20 cellular contexts compared by ENCODE assay signal in genomic region chr2:175805442-175806114, GRCh38.
DNase-seq lines count a peak whose midpoint lies in the region; ATAC-seq, FAIRE-seq and TF ChIP-seq lines count a peak whose summit lies in the region.
"Had no signal": no experiment of that assay in that cellular context is flagged by ENCODE, and none has a peak within 500 bp of the region (broad histone marks: within the 10 kb centered on the region; RNA-seq: fewer than 3 reads in every experiment).

No MANE protein-coding gene starts in this region.

- no peak for TF ChIP-seq POLR2A in HepG2 (IDR thresholded peaks at IDR 0.05; ENCODE audit: insufficient read depth in 1 of 2, low read depth in 2 of 2, low read length in 2 of 2)
- no peak for TF ChIP-seq POLR2A in right lobe of liver (IDR thresholded peaks at IDR 0.05)
- no peak for TF ChIP-seq POLR2A in NB4 (IDR thresholded peaks at IDR 0.05; ENCODE audit: extremely low read depth, insufficient read length)

- no peak for ATAC-seq in HepG2
- no peak for ATAC-seq in right lobe of liver
- ATAC-seq in left lobe of liver = no peak

- DNase-seq in HepG2 (ENCODE audit: low spot score) = no peak
- DNase-seq in right lobe of liver = no peak
- DNase-seq in NB4 (ENCODE audit: low read depth) = peak; percentile 72
- DNase-seq in fibroblast of the aortic adventitia (ENCODE audit: low read depth) = peak; percentile 18
- no peak for DNase-seq in left lobe of liver (ENCODE audit: low spot score)
- no peak for DNase-seq in activated CD4-positive, alpha-beta memory T cell treated with anti-CD3 and anti-CD28 coated beads, Interleukin-2, amount 10 ng/mL, durations not matched to agents 7 days and 5 days
- no peak for DNase-seq in GM20000 (ENCODE audit: low spot score)
- no peak for DNase-seq in MG63
- DNase-seq: activated CD4-positive, alpha-beta T cell treated with anti-CD3 and anti-CD28 coated beads for 48 hours; activated naive CD4-positive, alpha-beta T cell treated with anti-CD3 and anti-CD28 coated beads, Interleukin-2, amount 10 ng/mL, durations not matched to agents 7 days and 5 days; activated T-cell treated with anti-CD3 and anti-CD28 coated beads for 4 hours; cortex of kidney; KG1; NCI-H1436 treated with DMSO at 0.1 percent for 48 hours; SHP77 treated with DMSO at 0.1 percent for 48 hours; stimulated activated CD4-positive, alpha-beta T cell treated with anti-CD3 and anti-CD28 coated beads, Interleukin-1b, Interleukin-23, amount 100 ng/mL, for 48 hours had no signal

- no TSS peak for BruUV-seq in HepG2 (replicated peaks; lab: Mats Ljungman, UMichigan)

- no peak for TF ChIP-seq RAD21 in HepG2 (CRISPR knock-in tag; IDR thresholded peaks at IDR 0.05)

- no peaks in the 10 kb centered on the region for H3K36me3 Mint-ChIP-seq in activated CD4-positive, alpha-beta memory T cell treated with anti-CD3 and anti-CD28 coated beads, Interleukin-2, amount 10 ng/mL, durations not matched to agents 7 days and 5 days (ENCODE audit: low read depth)
- H3K36me3 Mint-ChIP-seq: activated naive CD4-positive, alpha-beta T cell treated with anti-CD3 and anti-CD28 coated beads, Interleukin-2, amount 10 ng/mL, durations not matched to agents 7 days and 5 days; mesothelial cell of epicardium; neural progenitor cell had no signal

- no peak overlapping the region for H3K9ac ChIP-seq in HepG2 (ENCODE audit: insufficient read depth, low read depth, low read length)
- H3K9ac ChIP-seq: neural progenitor cell had no signal

- no peaks in the 10 kb centered on the region for H3K36me3 ChIP-seq in HepG2 (replicated peaks in 1 of 2; ENCODE audit: control insufficient read depth in 1 of 2, insufficient read depth in 2 of 2, low read length in 2 of 2)
- H3K36me3 ChIP-seq in right lobe of liver = no peaks in the 10 kb centered on the region
- no peaks in the 10 kb centered on the region for H3K36me3 ChIP-seq in MG63
- H3K36me3 ChIP-seq: neural progenitor cell had no signal

- H3K27me3 Mint-ChIP-seq in activated CD4-positive, alpha-beta memory T cell treated with anti-CD3 and anti-CD28 coated beads, Interleukin-2, amount 10 ng/mL, durations not matched to agents 7 days and 5 days = peaks cover 12% of the 10 kb centered on the region
- H3K27me3 Mint-ChIP-seq: activated naive CD4-positive, alpha-beta T cell treated with anti-CD3 and anti-CD28 coated beads, Interleukin-2, amount 10 ng/mL, durations not matched to agents 7 days and 5 days had no signal

- H3K79me2 ChIP-seq in HepG2 (ENCODE audit: insufficient read depth, low read length) = no peaks in the 10 kb centered on the region

- no peak for TF ChIP-seq EP300 in HepG2 (IDR thresholded peaks at IDR 0.05; ENCODE audit: low read depth in 2 of 2, low read length in 2 of 2)
- TF ChIP-seq EP300 in HepG2 (CRISPR knock-in tag; IDR thresholded peaks at IDR 0.05; ENCODE audit: borderline replicate concordance) = no peak

- TF ChIP-seq CTCF in HepG2 (CRISPR knock-in tag; IDR thresholded peaks at IDR 0.05) = no peak
- TF ChIP-seq CTCF in right lobe of liver (IDR thresholded peaks at IDR 0.05) = no peak
- no peak for TF ChIP-seq CTCF in NB4 (IDR thresholded peaks at IDR 0.05; ENCODE audit: low read depth, low read length)
- TF ChIP-seq CTCF in fibroblast of the aortic adventitia (IDR thresholded peaks at IDR 0.05; ENCODE audit: insufficient read depth, low read length) = no peak
- no peak for TF ChIP-seq CTCF in GM20000 (IDR thresholded peaks at IDR 0.05; ENCODE audit: extremely low read depth, missing control alignments)

- WGBS in HepG2 (ENCODE audit: low lambda C conversion rate) = 57% methylated on average over 4 of the region's 5 CpGs
- 42% methylated on average over 3 of the region's 5 CpGs for WGBS in right lobe of liver (ENCODE audit: insufficient coverage, low coverage, low lambda C conversion rate, missing lambda C conversion rate)

- no peak overlapping the region for H3K27ac ChIP-seq in HepG2 (ENCODE audit: extremely low read length, insufficient read depth, low read length)
- no peak overlapping the region for H3K27ac ChIP-seq in right lobe of liver
- H3K27ac ChIP-seq: neural progenitor cell had no signal

- CTCF ChIA-PET in HepG2 (lab: Yijun Ruan, JAX; ENCODE audit: low intra/inter-chr PET ratio, low total read pairs) = no interaction called here
- CTCF ChIA-PET in activated CD4-positive, alpha-beta memory T cell treated with anti-CD3 and anti-CD28 coated beads, Interleukin-2, amount 10 ng/mL, durations not matched to agents 7 days and 5 days (lab: Charles Lee) = no interaction called here

- H3K27me3 ChIP-seq in HepG2 (ENCODE audit: control insufficient read depth in 1 of 2, insufficient read depth in 2 of 2, low read length in 2 of 2) (no peaks in the 10 kb centered on the region), right lobe of liver (no peaks in the 10 kb centered on the region), MG63 (no peaks in the 10 kb centered on the region; the same call in 1 of the 2 replicates)
- H3K27me3 ChIP-seq: neural progenitor cell had no signal

- no peak for FAIRE-seq in HepG2 (lab: Jason Lieb, UNC)
- FAIRE-seq: islet of Langerhans had no signal

- H3K4me3 ChIP-seq in HepG2 (replicated peaks in 1 of 3; ENCODE audit: insufficient read depth in 1 of 3, low read depth in 2 of 3, low read length in 3 of 3) (no peak overlapping the region), right lobe of liver (no peak overlapping the region), NB4 (ENCODE audit: low read depth, low read length) (no peak overlapping the region), fibroblast of the aortic adventitia (ENCODE audit: low read depth, low read length) (no peak overlapping the region), MG63 (no peak overlapping the region)
- H3K4me3 ChIP-seq: neural progenitor cell had no signal

- H3K4me2 ChIP-seq in HepG2 (ENCODE audit: low read depth, low read length) = no peak overlapping the region
- H3K4me2 ChIP-seq: neural progenitor cell had no signal

- no peak overlapping the region for H3K27ac Mint-ChIP-seq in activated CD4-positive, alpha-beta memory T cell treated with anti-CD3 and anti-CD28 coated beads, Interleukin-2, amount 10 ng/mL, durations not matched to agents 7 days and 5 days
- H3K27ac Mint-ChIP-seq: activated naive CD4-positive, alpha-beta T cell treated with anti-CD3 and anti-CD28 coated beads, Interleukin-2, amount 10 ng/mL, durations not matched to agents 7 days and 5 days; mesothelial cell of epicardium; neural progenitor cell; T-helper 2 cell treated with Interferon-gamma antibody and Interleukin-4, amounts not matched to agents 5 μg/mL and 100 μg/mL, for 36 hours had no signal

- H2AFZ ChIP-seq in HepG2 (ENCODE audit: low read length) = no peak overlapping the region
- H2AFZ ChIP-seq: neural progenitor cell had no signal

- in situ Hi-C loops in HepG2 (cut with HindIII; ENCODE audit: extremely low pct_ligation_motif_present, low pct_unique_long_range_greater_than_20kb) = no loop called here

- H3K4me1 ChIP-seq in HepG2 (ENCODE audit: insufficient read depth, low read length) = no peaks in the 10 kb centered on the region
- no peaks in the 10 kb centered on the region for H3K4me1 ChIP-seq in right lobe of liver

- POLR2A ChIA-PET in HepG2 (lab: Yijun Ruan, JAX) = no interaction called here
- POLR2A ChIA-PET in activated CD4-positive, alpha-beta memory T cell treated with anti-CD3 and anti-CD28 coated beads, Interleukin-2, amount 10 ng/mL, durations not matched to agents 7 days and 5 days (lab: Charles Lee) = no interaction called here

- no peaks in the 10 kb centered on the region for H3K4me1 Mint-ChIP-seq in activated CD4-positive, alpha-beta memory T cell treated with anti-CD3 and anti-CD28 coated beads, Interleukin-2, amount 10 ng/mL, durations not matched to agents 7 days and 5 days
- H3K4me1 Mint-ChIP-seq: activated naive CD4-positive, alpha-beta T cell treated with anti-CD3 and anti-CD28 coated beads, Interleukin-2, amount 10 ng/mL, durations not matched to agents 7 days and 5 days had no signal

- intact Hi-C loops in HepG2 (cut with micrococcal nuclease; ENCODE audit: unreplicated experiment) = no loop called here
- intact Hi-C loops in right lobe of liver (cut with DNase I) = no loop called here

- no peaks in the 10 kb centered on the region for H3K9me3 Mint-ChIP-seq in activated CD4-positive, alpha-beta memory T cell treated with anti-CD3 and anti-CD28 coated beads, Interleukin-2, amount 10 ng/mL, durations not matched to agents 7 days and 5 days
- H3K9me3 Mint-ChIP-seq: activated naive CD4-positive, alpha-beta T cell treated with anti-CD3 and anti-CD28 coated beads, Interleukin-2, amount 10 ng/mL, durations not matched to agents 7 days and 5 days; mesothelial cell of epicardium; neural progenitor cell; T-helper 2 cell treated with Interferon-gamma antibody and Interleukin-4, amounts not matched to agents 5 μg/mL and 100 μg/mL, for 36 hours had no signal

- H4K20me1 ChIP-seq in HepG2 (ENCODE audit: insufficient read depth, low read length) = no peaks in the 10 kb centered on the region

- no peaks in the 10 kb centered on the region for H3K9me3 ChIP-seq in HepG2 (ENCODE audit: low read length)
- no peaks in the 10 kb centered on the region for H3K9me3 ChIP-seq in right lobe of liver
- no peaks in the 10 kb centered on the region for H3K9me3 ChIP-seq in MG63

- H3K4me3 Mint-ChIP-seq in activated CD4-positive, alpha-beta memory T cell treated with anti-CD3 and anti-CD28 coated beads, Interleukin-2, amount 10 ng/mL, durations not matched to agents 7 days and 5 days = no peak overlapping the region
- H3K4me3 Mint-ChIP-seq: activated naive CD4-positive, alpha-beta T cell treated with anti-CD3 and anti-CD28 coated beads, Interleukin-2, amount 10 ng/mL, durations not matched to agents 7 days and 5 days; mesothelial cell of epicardium; neural progenitor cell; T-helper 2 cell treated with Interferon-gamma antibody and Interleukin-4, amounts not matched to agents 5 μg/mL and 100 μg/mL, for 36 hours had no signal

TF ChIP-seq in HepG2, 621 proteins besides CTCF, POLR2A, EP300 and RAD21 (continues in another document):
- TF ChIP-seq ZNF644 (CRISPR knock-in tag; IDR thresholded peaks at IDR 0.05; ENCODE audit: low read depth) (no peak), ATF7 (IDR thresholded peaks at IDR 0.05) (0 out of 2 replicates have a peak, but pooled peaks have one; percentile 1), ATF7 (CRISPR knock-in tag; IDR thresholded peaks at IDR 0.05) (no peak), ZNF850 (CRISPR knock-in tag; conservative IDR thresholded peaks at IDR 0.05) (no peak)

Comparison
In these comparisons a context has a peak if more than half of its experiments do, and no peak if none do; other contexts are left out.
1. DNase-seq: peak in NB4 (single experiment) and fibroblast of the aortic adventitia (single experiment); none in HepG2 (single experiment), right lobe of liver (0 of 3), left lobe of liver (single experiment), activated CD4-positive, alpha-beta memory T cell treated with anti-CD3 and anti-CD28 coated beads, Interleukin-2, amount 10 ng/mL, durations not matched to agents 7 days and 5 days (single experiment), GM20000 (single experiment) and MG63 (single experiment).